In genomic region chr2:224712346-224712745, GRCh38 we compare ENCODE assay signal across 1 cellular context.
TF ChIP-seq lines count a peak whose summit lies in the region.

No MANE protein-coding gene starts in this region.

TF ChIP-seq in SK-N-SH treated with all-trans-retinoic acid at 6 μM for 48 hours, 23 proteins besides CTCF, POLR2A, EP300 and RAD21 (continued from another document):
- no peak for TF ChIP-seq TSHZ2 (CRISPR knock-in tag; IDR thresholded peaks at IDR 0.05)
- TF ChIP-seq OSR1 (CRISPR knock-in tag; IDR thresholded peaks at IDR 0.05) = no peak
- TF ChIP-seq SNAI2 (CRISPR knock-in tag; IDR thresholded peaks at IDR 0.05) = no peak
